ENCODE assay signal across 8 cellular contexts in the genomic region with DNA sequence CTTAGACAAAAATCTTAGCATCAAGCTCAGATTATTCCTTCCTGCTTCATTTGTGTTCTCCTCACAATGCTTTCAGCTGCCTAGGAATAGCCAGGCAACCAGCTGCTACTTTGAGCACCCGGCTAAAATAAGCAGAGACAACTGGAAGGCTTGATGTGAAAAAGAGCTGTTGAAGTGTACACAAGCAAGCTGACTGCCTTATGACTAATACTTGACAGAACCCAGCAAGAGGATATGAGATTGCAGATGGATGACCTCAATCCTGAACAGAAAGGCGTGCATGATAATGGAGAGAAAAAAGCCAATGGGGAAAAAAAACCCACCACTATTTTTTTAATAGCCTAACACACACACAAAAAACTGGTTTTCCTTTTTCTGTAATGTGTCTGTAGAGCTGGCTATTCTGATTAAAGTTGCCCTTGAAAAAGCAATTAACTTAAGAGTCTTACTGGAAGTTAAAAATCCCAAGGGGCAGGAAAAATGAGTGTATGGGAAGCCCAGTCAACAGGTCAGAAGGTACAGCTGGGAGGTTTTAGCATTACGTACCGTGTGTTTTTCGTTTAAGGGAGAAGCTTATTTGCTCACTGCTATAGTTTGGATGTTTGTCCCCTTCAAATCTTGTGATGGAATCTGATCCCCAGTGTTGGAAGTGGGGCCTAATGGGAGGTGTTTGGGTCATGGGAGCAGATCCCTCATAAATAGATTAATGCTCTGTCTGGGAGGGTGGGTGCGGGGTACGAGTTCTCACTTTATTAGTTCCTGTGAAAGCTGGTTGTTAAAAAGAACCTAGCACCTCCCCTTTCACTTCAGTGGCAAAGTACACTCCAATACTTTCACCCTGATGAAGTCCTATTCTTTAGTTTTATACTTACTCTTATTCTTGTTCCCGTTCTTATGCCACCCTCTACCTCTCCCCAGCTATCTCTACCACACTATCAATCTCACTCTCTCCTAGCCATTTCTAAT. TPM values are rescaled to one million over a fixed set of nuclear protein-coding genes. Genes with fewer than 3 reads are reported as not detected.
A peak's percentile ranks its signal among the peaks of the same experiment; 100 is the strongest.
DNase-seq lines count a peak whose midpoint lies in the region; ATAC-seq and TF ChIP-seq lines count a peak whose summit lies in the region.

No MANE protein-coding gene starts in this region.

- H3K14ac ChIP-seq in trophoblast cell (ENCODE audit: low read length), result no peak overlapping the region

- no peaks in the 10 kb centered on the region for H3K27me3 Mint-ChIP-seq in activated CD4-positive, alpha-beta T cell treated with anti-CD3 and anti-CD28 coated beads for 36 hours

- H3K36me3 ChIP-seq in stomach smooth muscle (ENCODE audit: control insufficient read depth in 2 of 2, insufficient read depth in 2 of 2, low read length in 2 of 2), result no peaks in the 10 kb centered on the region
- no peaks in the 10 kb centered on the region for H3K36me3 ChIP-seq in trophoblast cell (ENCODE audit: control insufficient read depth in 1 of 2, insufficient read depth in 2 of 2, low read length in 2 of 2)
- no peaks in the 10 kb centered on the region for H3K36me3 ChIP-seq in BE2C

- H3K9me3 ChIP-seq in stomach smooth muscle (ENCODE audit: control insufficient read depth in 2 of 2, low read length in 2 of 2) (no peaks in the 10 kb centered on the region), trophoblast cell (ENCODE audit: insufficient read depth, low read depth, low read length) (no peaks in the 10 kb centered on the region), BE2C (no peaks in the 10 kb centered on the region)

- no peak overlapping the region for H3K27ac Mint-ChIP-seq in activated CD4-positive, alpha-beta T cell treated with anti-CD3 and anti-CD28 coated beads for 36 hours

- WGBS in trophoblast cell (ENCODE audit: extremely low coverage, insufficient coverage, insufficient read length), result no CpG with 5 or more reads among the region's 8 CpGs

- no peaks in the 10 kb centered on the region for H3K36me3 Mint-ChIP-seq in activated CD4-positive, alpha-beta T cell treated with anti-CD3 and anti-CD28 coated beads for 36 hours (ENCODE audit: low read depth)

- H2AK5ac ChIP-seq in trophoblast cell (ENCODE audit: low read length), result no peak overlapping the region

- H3K27ac ChIP-seq in angular gyrus (ENCODE audit: low read depth, low read length), result peak overlapping the region; percentile 55
- H3K27ac ChIP-seq in stomach smooth muscle (ENCODE audit: low read length), result peak overlapping the region; percentile 75
- no peak overlapping the region for H3K27ac ChIP-seq in trophoblast cell (ENCODE audit: low read depth, low read length)

- no peaks in the 10 kb centered on the region for H3K79me2 ChIP-seq in trophoblast cell (ENCODE audit: control insufficient read depth, insufficient read depth, low read length, poor library complexity)

- POLR2A ChIA-PET in activated CD4-positive, alpha-beta T cell treated with anti-CD3 and anti-CD28 coated beads for 36 hours (lab: Charles Lee), result no interaction called here

- TF ChIP-seq CTCF in HFF-Myc (IDR thresholded peaks at IDR 0.05; ENCODE audit: low read depth, low read length, missing control alignments) (no peak), BE2C (IDR thresholded peaks at IDR 0.05; ENCODE audit: low read depth, low read length) (no peak)

- no peaks in the 10 kb centered on the region for H3K27me3 ChIP-seq in stomach smooth muscle (ENCODE audit: control insufficient read depth in 1 of 2, insufficient read depth in 2 of 2, low read length in 2 of 2)
- no peaks in the 10 kb centered on the region for H3K27me3 ChIP-seq in trophoblast cell (ENCODE audit: insufficient read depth, low read length)
- no peaks in the 10 kb centered on the region for H3K27me3 ChIP-seq in BE2C

- no peak overlapping the region for H3K4me3 Mint-ChIP-seq in activated CD4-positive, alpha-beta T cell treated with anti-CD3 and anti-CD28 coated beads for 36 hours

- H3K9ac ChIP-seq in stomach smooth muscle (ENCODE audit: low read length in 2 of 2), result no peak overlapping the region
- no peak overlapping the region for H3K9ac ChIP-seq in trophoblast cell (ENCODE audit: low read length)

- DNase-seq in HFF-Myc (ENCODE audit: extremely low read depth, low read depth) (peak; percentile 69), hepatic stellate cell (ENCODE audit: low spot score) (peak; percentile 83), trophoblast cell (no peak), BE2C (no peak)
- no peak for DNase-seq in activated CD4-positive, alpha-beta T cell treated with anti-CD3 and anti-CD28 coated beads for 36 hours

- no peak overlapping the region for H2BK12ac ChIP-seq in trophoblast cell (ENCODE audit: low read length)

- no peak overlapping the region for H3K4ac ChIP-seq in trophoblast cell (ENCODE audit: low read depth, low read length)

- intact Hi-C loops in activated CD4-positive, alpha-beta T cell treated with anti-CD3 and anti-CD28 coated beads for 36 hours (cut with DNase I, micrococcal nuclease), result no loop called here

- no peak overlapping the region for H2AFZ ChIP-seq in trophoblast cell (ENCODE audit: insufficient read depth, low read length, poor library complexity)

- H3K23ac ChIP-seq in trophoblast cell (ENCODE audit: low read length), result no peak overlapping the region

- CTCF ChIA-PET in activated CD4-positive, alpha-beta T cell treated with anti-CD3 and anti-CD28 coated beads for 36 hours (lab: Charles Lee), result interaction anchor here (0.8 to 1.6 kb wide), 5 partner anchors 21 to 174 kb away, joined by 3 to 4 read pairs (median 3); no protein-coding TSS in a partner anchor

- no peaks in the 10 kb centered on the region for H3K9me3 Mint-ChIP-seq in activated CD4-positive, alpha-beta T cell treated with anti-CD3 and anti-CD28 coated beads for 36 hours (ENCODE audit: low read depth)

- H3K4me3 ChIP-seq in HFF-Myc (replicated peaks; ENCODE audit: low read depth, low read length), result no peak overlapping the region
- peak overlapping the region in 1 of 2 donors; percentile 30 for H3K4me3 ChIP-seq in stomach smooth muscle (ENCODE audit: low read length in 2 of 2)
- H3K4me3 ChIP-seq in trophoblast cell (ENCODE audit: low read depth, low read length), result no peak overlapping the region
- H3K4me3 ChIP-seq in BE2C (ENCODE audit: low read depth, low read length), result no peak overlapping the region

- no peak overlapping the region for H4K12ac ChIP-seq in trophoblast cell (ENCODE audit: low read depth, low read length)

- no peak overlapping the region for H3K4me2 ChIP-seq in trophoblast cell (ENCODE audit: low read length)

- H4K8ac ChIP-seq in trophoblast cell (ENCODE audit: low read depth, low read length), result no peak overlapping the region

- no peaks in the 10 kb centered on the region for H3K79me1 ChIP-seq in trophoblast cell (ENCODE audit: low read length)

- no peak overlapping the region for H2BK5ac ChIP-seq in trophoblast cell (ENCODE audit: low read depth, low read length, poor library complexity)

- H3K4me1 Mint-ChIP-seq in activated CD4-positive, alpha-beta T cell treated with anti-CD3 and anti-CD28 coated beads for 36 hours, result no peaks in the 10 kb centered on the region

- no peak overlapping the region for H3K18ac ChIP-seq in trophoblast cell (ENCODE audit: low read length)

- ATAC-seq in activated CD4-positive, alpha-beta T cell treated with anti-CD3 and anti-CD28 coated beads for 36 hours, result no peak
- ATAC-seq in GM18858 (IDR thresholded peaks at IDR 0.05; ENCODE audit: unreplicated experiment), result no peak

- H3K4me1 ChIP-seq in stomach smooth muscle (ENCODE audit: control insufficient read depth, insufficient read depth, low read length) (peaks cover 20% of the 10 kb centered on the region), trophoblast cell (ENCODE audit: control insufficient read depth in 1 of 2, insufficient read depth in 2 of 2, low read length in 2 of 2) (no peaks in the 10 kb centered on the region), BE2C (no peaks in the 10 kb centered on the region)

- no peak overlapping the region for H2BK120ac ChIP-seq in trophoblast cell (ENCODE audit: insufficient read depth, low read length, poor library complexity)

- no peak overlapping the region for H4K91ac ChIP-seq in trophoblast cell (ENCODE audit: low read depth, low read length)

RNA-seq across cellular contexts. Expression of a gene that starts 37.1 kb away (rescaled TPM):
- total RNA-seq in activated CD4-positive, alpha-beta T cell treated with anti-CD3 and anti-CD28 coated beads for 36 hours, result 1 to 10 TPM; 7.3 to 9.3 TPM
- polyA plus RNA-seq in trophoblast cell (2013), result 1.4 and 1.5 TPM in 2 replicates
- polyA plus RNA-seq in BE2C (2012; ENCODE audit: insufficient read depth, insufficient read length, low read depth), result 0.17 TPM

RNA-seq across cellular contexts. Expression of a gene that starts 57.1 kb away (rescaled TPM):
- total RNA-seq in activated CD4-positive, alpha-beta T cell treated with anti-CD3 and anti-CD28 coated beads for 36 hours, result 10 to 100 TPM; 44.2 to 53.4 TPM
- polyA plus RNA-seq in trophoblast cell (2013), result 5.4 and 5.7 TPM in 2 replicates
- 0.88 TPM for polyA plus RNA-seq in BE2C (2012; ENCODE audit: insufficient read depth, insufficient read length, low read depth)

Comparison
In these comparisons a context has a peak if more than half of its experiments do, and no peak if none do; other contexts are left out.
1. DNase-seq: peak in HFF-Myc (single experiment) and hepatic stellate cell (single experiment); none in activated CD4-positive, alpha-beta T cell treated with anti-CD3 and anti-CD28 coated beads for 36 hours (single experiment), trophoblast cell (0 of 2) and BE2C (single experiment).